Comparison of ENCODE assay signal across 32 cellular contexts in the genomic region with DNA sequence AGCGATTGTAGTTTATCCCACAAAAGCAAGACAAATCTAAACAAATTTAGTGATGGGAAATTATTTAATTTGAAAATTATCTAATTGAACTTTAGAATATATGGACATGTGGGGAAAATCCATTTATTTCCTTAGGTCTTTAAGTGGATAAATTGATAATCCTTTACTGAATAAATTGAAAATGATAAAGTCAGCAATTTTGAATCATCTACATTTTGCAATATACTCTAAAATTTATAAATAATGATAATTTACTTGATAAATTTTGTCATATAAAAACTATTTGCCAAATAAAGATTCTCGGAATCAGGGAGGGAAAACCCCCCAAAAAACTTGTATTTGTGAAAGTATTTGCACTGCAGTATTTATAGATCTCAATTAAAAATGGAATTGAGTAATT.
"Had no signal": no experiment of that assay in that cellular context is flagged by ENCODE, and none has a peak within 500 bp of the region (broad histone marks: within the 10 kb centered on the region; RNA-seq: fewer than 3 reads in every experiment).

No MANE protein-coding gene starts in this region.

- H3K36me3 ChIP-seq: adrenal gland, brain microvascular endothelial cell, breast epithelium had no signal

- H3K9me3 ChIP-seq: adrenal gland, body of pancreas had no signal

- H3K4me3 ChIP-seq: adrenal gland, body of pancreas, breast epithelium had no signal

- H3K27ac ChIP-seq: adrenal gland, body of pancreas, brain microvascular endothelial cell, breast epithelium, VCaP had no signal

- DNase-seq: activated B cell treated with CpG ODN at 0.5 μM for 24 hours; activated CD4-positive, alpha-beta memory T cell treated with anti-CD3 and anti-CD28 coated beads for 36 hours; activated CD4-positive, alpha-beta T cell treated with anti-CD3 and anti-CD28 coated beads for 4 hours; activated CD4-positive, alpha-beta T cell treated with anti-CD3 and anti-CD28 coated beads, Interleukin-2, amount 10 ng/mL, durations not matched to agents 24 days and 14 days; activated CD4-positive, alpha-beta T cell treated with anti-CD3 and anti-CD28 coated beads, Interleukin-2, amount 50 U/mL, for 1 hour; activated CD4-positive, alpha-beta T cell treated with anti-CD3 and anti-CD28 coated beads, Interleukin-2, amount 50 U/mL, for 4 hours; activated CD4-positive, CD25-positive, alpha-beta regulatory T cell treated with anti-CD3 and anti-CD28 coated beads, Interleukin-2, amount 50 U/mL, for 72 hours; activated CD8-positive, alpha-beta memory T cell treated with anti-CD3 and anti-CD28 coated beads, Interleukin-2, amount 50 U/mL, for 4 hours; activated CD8-positive, alpha-beta T cell treated with anti-CD3 and anti-CD28 coated beads for 36 hours; activated effector memory CD4-positive, alpha-beta T cell treated with anti-CD3 and anti-CD28 coated beads, Interleukin-2, amount 50 U/mL, for 16 hours; activated gamma-delta T cell treated with Interleukin-2 at 50 U/mL for 16 hours; activated naive CD4-positive, alpha-beta T cell; activated naive CD4-positive, alpha-beta T cell treated with anti-CD3 and anti-CD28 coated beads for 36 hours; activated naive CD4-positive, alpha-beta T cell treated with anti-CD3 and anti-CD28 coated beads, Interleukin-2, amount 50 U/mL, for 16 hours; activated naive CD8-positive, alpha-beta T cell treated with anti-CD3 and anti-CD28 coated beads for 36 hours; activated T-cell treated with anti-CD3 and anti-CD28 coated beads for 4 hours; activated T-cell treated with anti-CD3 and anti-CD28 coated beads, Interleukin-2, amount 50 U/mL, for 1 hour; activated T-cell treated with anti-CD3 and anti-CD28 coated beads, Interleukin-2, amount 50 U/mL, for 4 hours; activated T-cell treated with anti-CD3 and anti-CD28 coated beads, Interleukin-2, amount 50 U/mL, for 72 hours; adrenal gland; amniotic stem cell; aorta; body of pancreas; brain microvascular endothelial cell; central memory CD4-positive, alpha-beta T cell; T-helper 2 cell; T-helper 9 cell had no signal

- ATAC-seq: activated CD8-positive, alpha-beta T cell treated with anti-CD3 and anti-CD28 coated beads for 36 hours; activated naive CD4-positive, alpha-beta T cell treated with anti-CD3 and anti-CD28 coated beads, Interleukin-2, amount 50 U/mL, for 72 hours; activated T-cell treated with anti-CD3 and anti-CD28 coated beads, Interleukin-2, amount 50 U/mL, for 4 hours; activated T-cell treated with anti-CD3 and anti-CD28 coated beads, Interleukin-2, amount 50 U/mL, for 72 hours; activated T-helper 17 cell treated with anti-CD3 and anti-CD28 coated beads, Interleukin-2, amount 50 U/mL, for 72 hours; body of pancreas had no signal

- H3K27me3 ChIP-seq: adrenal gland, body of pancreas, brain microvascular endothelial cell, breast epithelium had no signal

- FAIRE-seq: astrocyte had no signal

- H3K4me1 ChIP-seq: adrenal gland, body of pancreas, breast epithelium had no signal
